In the genomic region with DNA sequence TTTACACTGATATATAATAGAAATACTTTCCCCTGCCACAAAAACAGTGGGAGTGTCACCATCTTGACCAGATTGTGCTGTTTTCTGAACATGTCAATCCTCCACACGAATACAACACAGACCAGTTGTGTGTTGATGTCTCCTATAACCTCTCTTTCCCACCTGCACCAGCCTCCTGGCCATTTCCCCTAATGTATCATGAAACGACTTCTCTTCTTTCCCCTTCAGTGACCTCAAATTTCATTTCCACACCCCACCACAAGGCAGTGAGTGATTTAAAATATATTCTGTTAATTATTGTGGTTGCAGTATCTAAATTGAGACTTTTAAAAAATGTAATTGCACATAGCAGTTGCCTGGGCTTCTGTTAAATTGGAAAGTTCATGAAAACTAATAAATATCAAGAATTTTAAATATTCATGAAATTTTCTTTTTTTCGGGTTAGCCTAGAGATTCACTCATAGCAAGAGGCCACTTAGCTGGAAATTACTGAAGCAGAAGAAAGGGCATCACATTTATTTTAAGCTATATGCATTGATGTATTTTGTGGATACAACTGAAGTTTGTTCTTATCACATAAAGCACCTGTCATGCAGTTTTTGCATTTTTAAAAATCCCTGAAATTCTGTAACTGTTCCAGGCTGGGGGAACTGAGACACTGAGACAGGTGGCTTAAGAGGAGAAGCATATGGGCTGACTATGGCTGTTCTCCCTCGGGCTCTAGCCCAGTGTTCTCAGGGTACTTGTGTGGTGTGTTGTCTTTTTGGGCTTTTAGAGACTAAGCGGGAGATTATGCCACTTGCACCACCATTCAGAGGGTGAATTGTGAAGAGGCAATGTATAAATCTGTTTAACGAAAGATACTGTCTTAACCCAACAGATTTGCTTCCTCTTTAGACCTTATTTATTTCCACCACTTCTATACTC, we compare ENCODE assay signal across 13 cellular contexts.
"Had no signal": no experiment of that assay in that cellular context is flagged by ENCODE, and none has a peak within 500 bp of the region (broad histone marks: within the 10 kb centered on the region; RNA-seq: fewer than 3 reads in every experiment).

No MANE protein-coding gene starts in this region.

- H3K27me3 Mint-ChIP-seq: activated T-helper 17 cell treated with anti-CD3 and anti-CD28 coated beads, Interleukin-2, amount 50 U/mL, for 72 hours had no signal

- H3K4me1 Mint-ChIP-seq: activated T-helper 17 cell treated with anti-CD3 and anti-CD28 coated beads, Interleukin-2, amount 50 U/mL, for 72 hours; immature natural killer cell; stimulated activated effector memory CD8-positive, alpha-beta T cell treated with anti-CD3 and anti-CD28 coated beads, Interleukin-12 subunit alpha, Interleukin-12 subunit beta, amount 100 ng/mL, for 72 hours had no signal

- DNase-seq: activated CD4-positive, alpha-beta T cell treated with anti-CD3 and anti-CD28 coated beads, Interleukin-2, amount 50 U/mL, for 4 hours; activated naive CD4-positive, alpha-beta T cell treated with Interleukin-2 at 50 U/mL for 16 hours; activated T-cell treated with anti-CD3 and anti-CD28 coated beads for 4 hours; dermis blood vessel endothelial cell; effector memory CD8-positive, alpha-beta T cell; heart left ventricle; immature natural killer cell; retina; stimulated activated CD4-positive, alpha-beta T cell treated with anti-CD3 and anti-CD28 coated beads, Interleukin-12 subunit alpha, Interleukin-12 subunit beta, amount 100 ng/mL, for 4 hours; thyroid gland had no signal

- H3K27me3 ChIP-seq: heart left ventricle, thyroid gland had no signal

- H3K9me3 Mint-ChIP-seq: activated T-helper 17 cell treated with anti-CD3 and anti-CD28 coated beads, Interleukin-2, amount 50 U/mL, for 72 hours; effector memory CD8-positive, alpha-beta T cell; natural killer cell treated with Interleukin-12 subunit alpha and Interleukin-12 subunit beta and Interleukin-15 and Interleukin-18, amount 100 ng/mL, for 72 hours; stimulated activated effector memory CD8-positive, alpha-beta T cell treated with anti-CD3 and anti-CD28 coated beads, Interleukin-12 subunit alpha, Interleukin-12 subunit beta, amount 100 ng/mL, for 72 hours had no signal

- H3K27ac Mint-ChIP-seq: activated T-helper 17 cell treated with anti-CD3 and anti-CD28 coated beads, Interleukin-2, amount 50 U/mL, for 72 hours; effector memory CD8-positive, alpha-beta T cell; immature natural killer cell; natural killer cell treated with Interleukin-12 subunit alpha and Interleukin-12 subunit beta and Interleukin-15 and Interleukin-18, amount 100 ng/mL, for 72 hours; stimulated activated effector memory CD8-positive, alpha-beta T cell treated with anti-CD3 and anti-CD28 coated beads, Interleukin-12 subunit alpha, Interleukin-12 subunit beta, amount 100 ng/mL, for 72 hours had no signal

- H3K4me1 ChIP-seq: heart left ventricle, thyroid gland had no signal

- H3K27ac ChIP-seq: heart left ventricle, thyroid gland had no signal

- H3K4me3 Mint-ChIP-seq: activated T-helper 17 cell treated with anti-CD3 and anti-CD28 coated beads, Interleukin-2, amount 50 U/mL, for 72 hours; effector memory CD8-positive, alpha-beta T cell; immature natural killer cell; natural killer cell treated with Interleukin-12 subunit alpha and Interleukin-12 subunit beta and Interleukin-15 and Interleukin-18, amount 100 ng/mL, for 72 hours; stimulated activated effector memory CD8-positive, alpha-beta T cell treated with anti-CD3 and anti-CD28 coated beads, Interleukin-12 subunit alpha, Interleukin-12 subunit beta, amount 100 ng/mL, for 72 hours had no signal

- H3K36me3 Mint-ChIP-seq: immature natural killer cell; natural killer cell treated with Interleukin-12 subunit alpha and Interleukin-12 subunit beta and Interleukin-15 and Interleukin-18, amount 100 ng/mL, for 72 hours; stimulated activated effector memory CD8-positive, alpha-beta T cell treated with anti-CD3 and anti-CD28 coated beads, Interleukin-12 subunit alpha, Interleukin-12 subunit beta, amount 100 ng/mL, for 72 hours had no signal

- ATAC-seq: activated T-helper 17 cell treated with anti-CD3 and anti-CD28 coated beads, Interleukin-2, amount 50 U/mL, for 72 hours; effector memory CD8-positive, alpha-beta T cell; heart left ventricle; natural killer cell treated with Interleukin-12 subunit alpha and Interleukin-12 subunit beta and Interleukin-15 and Interleukin-18, amount 100 ng/mL, for 72 hours; stimulated activated effector memory CD8-positive, alpha-beta T cell treated with anti-CD3 and anti-CD28 coated beads, Interleukin-12 subunit alpha, Interleukin-12 subunit beta, amount 100 ng/mL, for 72 hours had no signal
